In genomic region chr22:49586244-49586748, GRCh38 we compare ENCODE assay signal across 1 cellular context.
A peak's percentile ranks its signal among the peaks of the same experiment; 100 is the strongest.
TF ChIP-seq lines count a peak whose summit lies in the region.

No MANE protein-coding gene starts in this region.

TF ChIP-seq in HEK293, 187 proteins besides CTCF, POLR2A, EP300 and RAD21 (continued from another document and continues in another):
- TF ChIP-seq, protein P1, sequence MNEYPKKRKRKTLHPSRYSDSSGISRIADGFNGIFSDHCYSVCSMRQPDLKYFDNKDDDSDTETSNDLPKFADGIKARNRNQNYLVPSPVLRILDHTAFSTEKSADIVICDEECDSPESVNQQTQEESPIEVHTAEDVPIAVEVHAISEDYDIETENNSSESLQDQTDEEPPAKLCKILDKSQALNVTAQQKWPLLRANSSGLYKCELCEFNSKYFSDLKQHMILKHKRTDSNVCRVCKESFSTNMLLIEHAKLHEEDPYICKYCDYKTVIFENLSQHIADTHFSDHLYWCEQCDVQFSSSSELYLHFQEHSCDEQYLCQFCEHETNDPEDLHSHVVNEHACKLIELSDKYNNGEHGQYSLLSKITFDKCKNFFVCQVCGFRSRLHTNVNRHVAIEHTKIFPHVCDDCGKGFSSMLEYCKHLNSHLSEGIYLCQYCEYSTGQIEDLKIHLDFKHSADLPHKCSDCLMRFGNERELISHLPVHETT (tag by site-specific recombination; IDR thresholded peaks at IDR 0.05): 0 out of 2 replicates have a peak, but pooled peaks have one; percentile 56
- TF ChIP-seq, protein P2, sequence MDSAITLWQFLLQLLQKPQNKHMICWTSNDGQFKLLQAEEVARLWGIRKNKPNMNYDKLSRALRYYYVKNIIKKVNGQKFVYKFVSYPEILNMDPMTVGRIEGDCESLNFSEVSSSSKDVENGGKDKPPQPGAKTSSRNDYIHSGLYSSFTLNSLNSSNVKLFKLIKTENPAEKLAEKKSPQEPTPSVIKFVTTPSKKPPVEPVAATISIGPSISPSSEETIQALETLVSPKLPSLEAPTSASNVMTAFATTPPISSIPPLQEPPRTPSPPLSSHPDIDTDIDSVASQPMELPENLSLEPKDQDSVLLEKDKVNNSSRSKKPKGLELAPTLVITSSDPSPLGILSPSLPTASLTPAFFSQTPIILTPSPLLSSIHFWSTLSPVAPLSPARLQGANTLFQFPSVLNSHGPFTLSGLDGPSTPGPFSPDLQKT (IDR thresholded peaks at IDR 0.05; ENCODE audit: borderline replicate concordance, low read depth, low read length): no peak
- TF ChIP-seq, protein P3, sequence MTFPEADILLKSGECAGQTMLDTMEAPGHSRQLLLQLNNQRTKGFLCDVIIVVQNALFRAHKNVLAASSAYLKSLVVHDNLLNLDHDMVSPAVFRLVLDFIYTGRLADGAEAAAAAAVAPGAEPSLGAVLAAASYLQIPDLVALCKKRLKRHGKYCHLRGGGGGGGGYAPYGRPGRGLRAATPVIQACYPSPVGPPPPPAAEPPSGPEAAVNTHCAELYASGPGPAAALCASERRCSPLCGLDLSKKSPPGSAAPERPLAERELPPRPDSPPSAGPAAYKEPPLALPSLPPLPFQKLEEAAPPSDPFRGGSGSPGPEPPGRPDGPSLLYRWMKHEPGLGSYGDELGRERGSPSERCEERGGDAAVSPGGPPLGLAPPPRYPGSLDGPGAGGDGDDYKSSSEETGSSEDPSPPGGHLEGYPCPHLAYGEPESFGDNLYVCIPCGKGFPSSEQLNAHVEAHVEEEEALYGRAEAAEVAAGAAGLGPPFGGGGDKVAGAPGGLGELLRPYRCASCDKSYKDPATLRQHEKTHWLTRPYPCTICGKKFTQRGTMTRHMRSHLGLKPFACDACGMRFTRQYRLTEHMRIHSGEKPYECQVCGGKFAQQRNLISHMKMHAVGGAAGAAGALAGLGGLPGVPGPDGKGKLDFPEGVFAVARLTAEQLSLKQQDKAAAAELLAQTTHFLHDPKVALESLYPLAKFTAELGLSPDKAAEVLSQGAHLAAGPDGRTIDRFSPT (tag by site-specific recombination; IDR thresholded peaks at IDR 0.05): peak; percentile 99
- no peak for TF ChIP-seq ZNF341 (tag by site-specific recombination; IDR thresholded peaks at IDR 0.05; ENCODE audit: low read depth)
- peak; percentile 23; the same call in 1 of the 2 replicates for TF ChIP-seq ZNF785 (tag by site-specific recombination; IDR thresholded peaks at IDR 0.05)
- no peak for TF ChIP-seq ZNF223 (tag by site-specific recombination; IDR thresholded peaks at IDR 0.05)
- no peak for TF ChIP-seq TSHZ1 (tag by site-specific recombination; IDR thresholded peaks at IDR 0.05; ENCODE audit: borderline replicate concordance)
- no peak for TF ChIP-seq MZF1 (tag by site-specific recombination; IDR thresholded peaks at IDR 0.05; ENCODE audit: borderline replicate concordance)
- TF ChIP-seq, protein P4, sequence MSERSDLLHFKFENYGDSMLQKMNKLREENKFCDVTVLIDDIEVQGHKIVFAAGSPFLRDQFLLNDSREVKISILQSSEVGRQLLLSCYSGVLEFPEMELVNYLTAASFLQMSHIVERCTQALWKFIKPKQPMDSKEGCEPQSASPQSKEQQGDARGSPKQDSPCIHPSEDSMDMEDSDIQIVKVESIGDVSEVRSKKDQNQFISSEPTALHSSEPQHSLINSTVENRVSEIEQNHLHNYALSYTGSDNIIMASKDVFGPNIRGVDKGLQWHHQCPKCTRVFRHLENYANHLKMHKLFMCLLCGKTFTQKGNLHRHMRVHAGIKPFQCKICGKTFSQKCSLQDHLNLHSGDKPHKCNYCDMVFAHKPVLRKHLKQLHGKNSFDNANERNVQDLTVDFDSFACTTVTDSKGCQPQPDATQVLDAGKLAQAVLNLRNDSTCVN (tag by site-specific recombination; optimal IDR thresholded peaks at IDR 0.05): no peak
- no peak for TF ChIP-seq ZNF548 (tag by site-specific recombination; IDR thresholded peaks at IDR 0.05)
- no peak for TF ChIP-seq ZNF610 (tag by site-specific recombination; IDR thresholded peaks at IDR 0.05; ENCODE audit: borderline replicate concordance)
- no peak for TF ChIP-seq HOXC10 (CRISPR knock-in tag; IDR thresholded peaks at IDR 0.05)
- no peak for TF ChIP-seq MYNN (tag by site-specific recombination; IDR thresholded peaks at IDR 0.05; ENCODE audit: borderline replicate concordance)
- TF ChIP-seq SCRT2 (tag by site-specific recombination; IDR thresholded peaks at IDR 0.05): no peak
- TF ChIP-seq ZNF10 (tag by site-specific recombination; IDR thresholded peaks at IDR 0.05): no peak
- no peak for TF ChIP-seq ZNF747 (tag by site-specific recombination; IDR thresholded peaks at IDR 0.05)
- no peak for TF ChIP-seq ZNF114 (tag by site-specific recombination; IDR thresholded peaks at IDR 0.05)
- TF ChIP-seq, protein P5, sequence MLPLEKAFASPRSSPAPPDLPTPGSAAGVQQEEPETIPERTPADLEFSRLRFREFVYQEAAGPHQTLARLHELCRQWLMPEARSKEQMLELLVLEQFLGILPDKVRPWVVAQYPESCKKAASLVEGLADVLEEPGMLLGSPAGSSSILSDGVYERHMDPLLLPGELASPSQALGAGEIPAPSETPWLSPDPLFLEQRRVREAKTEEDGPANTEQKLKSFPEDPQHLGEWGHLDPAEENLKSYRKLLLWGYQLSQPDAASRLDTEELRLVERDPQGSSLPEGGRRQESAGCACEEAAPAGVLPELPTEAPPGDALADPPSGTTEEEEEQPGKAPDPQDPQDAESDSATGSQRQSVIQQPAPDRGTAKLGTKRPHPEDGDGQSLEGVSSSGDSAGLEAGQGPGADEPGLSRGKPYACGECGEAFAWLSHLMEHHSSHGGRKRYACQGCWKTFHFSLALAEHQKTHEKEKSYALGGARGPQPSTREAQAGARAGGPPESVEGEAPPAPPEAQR (tag by site-specific recombination; IDR thresholded peaks at IDR 0.05): peak; percentile 78; the same call in 1 of the 2 replicates
- TF ChIP-seq GLIS1 (tag by site-specific recombination; IDR thresholded peaks at IDR 0.05): no peak
- no peak for TF ChIP-seq GLI4 (tag by site-specific recombination; IDR thresholded peaks at IDR 0.05)
- no peak for TF ChIP-seq GLIS2 (tag by site-specific recombination; IDR thresholded peaks at IDR 0.05)
- TF ChIP-seq ZNF704 (tag by site-specific recombination; IDR thresholded peaks at IDR 0.05): no peak
- TF ChIP-seq ZNF239 (tag by site-specific recombination; IDR thresholded peaks at IDR 0.05): no peak
- no peak for TF ChIP-seq ZNF830 (tag by site-specific recombination; IDR thresholded peaks at IDR 0.05; ENCODE audit: low read depth)
- TF ChIP-seq ZNF664 (tag by site-specific recombination; IDR thresholded peaks at IDR 0.05): no peak
- peak; percentile 57; the same call in 1 of the 2 replicates for TF ChIP-seq ZFP69B (tag by site-specific recombination; IDR thresholded peaks at IDR 0.05)
- no peak for TF ChIP-seq ZNF707 (tag by site-specific recombination; IDR thresholded peaks at IDR 0.05)
- TF ChIP-seq ZNF76 (tag by site-specific recombination; IDR thresholded peaks at IDR 0.05; ENCODE audit: borderline replicate concordance, low read depth): no peak
- peak; percentile 85; the same call in 1 of the 2 replicates for TF ChIP-seq ZNF792 (tag by site-specific recombination; IDR thresholded peaks at IDR 0.05)
- no peak for TF ChIP-seq ZNF423 (tag by site-specific recombination; IDR thresholded peaks at IDR 0.05)
- TF ChIP-seq ZNF555 (tag by site-specific recombination; conservative IDR thresholded peaks at IDR 0.05): no peak
- TF ChIP-seq ZNF501 (tag by site-specific recombination; IDR thresholded peaks at IDR 0.05): no peak
- TF ChIP-seq ZNF768 (tag by site-specific recombination; IDR thresholded peaks at IDR 0.05): no peak
- TF ChIP-seq BCL11B (tag by site-specific recombination; IDR thresholded peaks at IDR 0.05; ENCODE audit: low read depth): no peak
- TF ChIP-seq KLF8 (tag by site-specific recombination; IDR thresholded peaks at IDR 0.05): no peak
- TF ChIP-seq ZNF157 (tag by site-specific recombination; IDR thresholded peaks at IDR 0.05): no peak
- TF ChIP-seq ZNF701 (tag by site-specific recombination; IDR thresholded peaks at IDR 0.05): no peak
- no peak for TF ChIP-seq ZNF48 (tag by site-specific recombination; IDR thresholded peaks at IDR 0.05)
- 0 out of 2 replicates have a peak, but pooled peaks have one; percentile 55 for TF ChIP-seq KLF17 (tag by site-specific recombination; IDR thresholded peaks at IDR 0.05)
- no peak for TF ChIP-seq ZNF518A (tag by site-specific recombination; conservative IDR thresholded peaks at IDR 0.05; ENCODE audit: low read depth)
- no peak for TF ChIP-seq ZNF600 (tag by site-specific recombination; IDR thresholded peaks at IDR 0.05)
- TF ChIP-seq ZNF248 (tag by site-specific recombination; IDR thresholded peaks at IDR 0.05): no peak
- no peak for TF ChIP-seq GFI1B (tag by site-specific recombination; IDR thresholded peaks at IDR 0.05)
- TF ChIP-seq KLF10 (tag by site-specific recombination; IDR thresholded peaks at IDR 0.05): no peak
- TF ChIP-seq KLF7 (tag by site-specific recombination; IDR thresholded peaks at IDR 0.05; ENCODE audit: borderline replicate concordance): no peak
